In the genomic region with DNA sequence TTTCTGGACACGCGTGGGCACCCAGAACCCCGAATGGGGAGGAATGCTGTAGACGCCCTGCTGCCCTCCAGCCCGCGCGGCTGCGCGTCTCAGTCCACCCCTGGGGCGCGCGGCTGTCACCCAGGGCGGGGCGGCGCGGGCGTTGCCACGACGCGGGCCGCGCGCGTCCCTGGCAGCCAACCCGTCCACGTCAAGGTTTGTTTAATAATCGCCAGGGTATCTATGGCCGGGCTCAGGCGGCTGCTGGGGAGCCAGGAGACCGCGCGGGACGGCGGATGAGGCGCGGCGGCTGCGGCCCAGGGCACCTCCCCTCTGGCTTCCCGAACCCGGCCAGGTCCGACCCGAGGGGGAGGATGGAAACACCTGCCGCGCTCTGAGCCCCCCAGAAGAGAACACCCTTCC, we compare ENCODE assay signal across 8 cellular contexts. TPM values are rescaled to one million over a fixed set of nuclear protein-coding genes. Genes with fewer than 3 reads are reported as not detected.
DNase-seq lines count a peak whose midpoint lies in the region; ATAC-seq, FAIRE-seq and TF ChIP-seq lines count a peak whose summit lies in the region.

A gene with protein sequence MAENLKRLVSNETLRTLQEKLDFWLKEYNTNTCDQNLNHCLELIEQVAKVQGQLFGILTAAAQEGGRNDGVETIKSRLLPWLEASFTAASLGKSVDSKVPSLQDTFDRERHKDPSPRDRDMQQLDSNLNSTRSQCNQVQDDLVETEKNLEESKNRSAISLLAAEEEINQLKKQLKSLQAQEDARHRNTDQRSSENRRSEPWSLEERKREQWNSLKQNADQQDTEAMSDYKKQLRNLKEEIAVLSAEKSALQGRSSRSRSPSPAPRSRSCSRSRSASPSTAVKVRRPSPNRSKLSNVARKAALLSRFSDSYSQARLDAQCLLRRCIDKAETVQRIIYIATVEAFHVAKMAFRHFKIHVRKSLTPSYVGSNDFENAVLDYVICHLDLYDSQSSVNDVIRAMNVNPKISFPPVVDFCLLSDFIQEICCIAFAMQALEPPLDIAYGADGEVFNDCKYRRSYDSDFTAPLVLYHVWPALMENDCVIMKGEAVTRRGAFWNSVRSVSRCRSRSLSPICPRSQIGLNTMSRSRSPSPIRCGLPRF (plus strand): TSS at position 92 of the 402 bp plus-strand sequence. CDS start 401 bp downstream, outside the sequence.

- H3K36me3 Mint-ChIP-seq in activated naive CD4-positive, alpha-beta T cell treated with anti-CD3 and anti-CD28 coated beads for 36 hours (ENCODE audit: low read depth), result no peaks in the 10 kb centered on the region
- no peaks in the 10 kb centered on the region for H3K36me3 Mint-ChIP-seq in activated T-cell treated with anti-CD3 and anti-CD28 coated beads, Interleukin-2, amount 50 U/mL, for 72 hours (ENCODE audit: insufficient read depth in 2 of 2)

- H3K4me3 ChIP-seq in heart left ventricle (peak within 1 kb of the TSS; percentile 39 to 81 (median 64)), rectal smooth muscle tissue (ENCODE audit: low read length) (peak within 1 kb of the TSS; percentile 84)

- no peaks in the 10 kb centered on the region for H3K36me3 ChIP-seq in heart left ventricle
- no peaks in the 10 kb centered on the region for H3K36me3 ChIP-seq in rectal smooth muscle tissue (ENCODE audit: control insufficient read depth, insufficient read depth, low read length)

- H3K4me1 Mint-ChIP-seq in activated naive CD4-positive, alpha-beta T cell treated with anti-CD3 and anti-CD28 coated beads for 36 hours (ENCODE audit: low read depth), result peaks cover 15% of the 10 kb centered on the region
- H3K4me1 Mint-ChIP-seq in activated T-cell treated with anti-CD3 and anti-CD28 coated beads, Interleukin-2, amount 50 U/mL, for 72 hours (ENCODE audit: low read depth), result peaks cover 9% of the 10 kb centered on the region

- peak; percentile 4 for DNase-seq in activated naive CD4-positive, alpha-beta T cell treated with anti-CD3 and anti-CD28 coated beads for 36 hours
- DNase-seq in activated naive CD4-positive, alpha-beta T cell (lab: John Stamatoyannopoulos, UW), result no peak
- peak; percentile 1 to 4 for DNase-seq in activated T-cell treated with anti-CD3 and anti-CD28 coated beads, Interleukin-2, amount 50 U/mL, for 72 hours
- DNase-seq in heart left ventricle (peak; percentile 13 to 55 (median 29)), urothelium cell line (ENCODE audit: low spot score) (no peak), NCI-H1048 (lab: John Stamatoyannopoulos, UW) (no peak)

- H3K27ac Mint-ChIP-seq in activated naive CD4-positive, alpha-beta T cell treated with anti-CD3 and anti-CD28 coated beads for 36 hours, result no peak within 1 kb of the TSS
- H3K27ac Mint-ChIP-seq in activated T-cell treated with anti-CD3 and anti-CD28 coated beads, Interleukin-2, amount 50 U/mL, for 72 hours, result no peak within 1 kb of the TSS

- H3K9me3 Mint-ChIP-seq in activated naive CD4-positive, alpha-beta T cell treated with anti-CD3 and anti-CD28 coated beads for 36 hours, result no peaks in the 10 kb centered on the region
- H3K9me3 Mint-ChIP-seq in activated T-cell treated with anti-CD3 and anti-CD28 coated beads, Interleukin-2, amount 50 U/mL, for 72 hours, result no peaks in the 10 kb centered on the region

- peak within 1 kb of the TSS; percentile 47 for H3K9ac ChIP-seq in rectal smooth muscle tissue (ENCODE audit: low read length)

- intact Hi-C loops in activated naive CD4-positive, alpha-beta T cell treated with anti-CD3 and anti-CD28 coated beads for 36 hours (cut with micrococcal nuclease), result no loop called here
- intact Hi-C loops in heart left ventricle (cut with DNase I), result no loop called here

- TF ChIP-seq POLR2A in heart left ventricle (IDR thresholded peaks at IDR 0.05), result no peak

- FAIRE-seq in urothelium cell line (lab: Jason Lieb, UNC), result no peak

- ATAC-seq in HG02852 (IDR thresholded peaks at IDR 0.05; ENCODE audit: unreplicated experiment), result peak; percentile 49
- peak; percentile 56 to 62 for ATAC-seq in activated T-cell treated with anti-CD3 and anti-CD28 coated beads, Interleukin-2, amount 50 U/mL, for 72 hours (replicated peaks in 1 of 2)
- peak; percentile 35 to 81 (median 62) for ATAC-seq in heart left ventricle

- CTCF ChIA-PET in activated naive CD4-positive, alpha-beta T cell treated with anti-CD3 and anti-CD28 coated beads for 36 hours (lab: Charles Lee), result interaction anchor here (0.7 kb wide), 1 partner anchor 21 kb away, joined by 3 read pairs; no protein-coding TSS in a partner anchor

- peak within 1 kb of the TSS; percentile 61 for H3K4me3 Mint-ChIP-seq in activated naive CD4-positive, alpha-beta T cell treated with anti-CD3 and anti-CD28 coated beads for 36 hours
- peak within 1 kb of the TSS; percentile 72 to 73 for H3K4me3 Mint-ChIP-seq in activated T-cell treated with anti-CD3 and anti-CD28 coated beads, Interleukin-2, amount 50 U/mL, for 72 hours

- WGBS in heart left ventricle, 4 donors, result 0 to 2% (median 1%) methylated on average over 30 to 44 of the region's 44 CpGs

- H3K4me1 ChIP-seq in heart left ventricle (peaks cover 0 to 19% (median 7%) of the 10 kb centered on the region in 12 donors), rectal smooth muscle tissue (ENCODE audit: control insufficient read depth, insufficient read depth, low read length) (no peaks in the 10 kb centered on the region)

- no peaks in the 10 kb centered on the region for H3K9me3 ChIP-seq in heart left ventricle

- TF ChIP-seq CTCF in heart left ventricle (IDR thresholded peaks at IDR 0.05), result no peak

- H3K27ac ChIP-seq in heart left ventricle, result peak within 1 kb of the TSS; percentile 8 to 80 (median 52)
- peak within 1 kb of the TSS; percentile 27 for H3K27ac ChIP-seq in rectal smooth muscle tissue (ENCODE audit: low read depth, low read length)

- peaks cover 70% of the 10 kb centered on the region for H3K27me3 Mint-ChIP-seq in activated naive CD4-positive, alpha-beta T cell treated with anti-CD3 and anti-CD28 coated beads for 36 hours (ENCODE audit: low read depth)
- peaks cover 65% of the 10 kb centered on the region for H3K27me3 Mint-ChIP-seq in activated T-cell treated with anti-CD3 and anti-CD28 coated beads, Interleukin-2, amount 50 U/mL, for 72 hours (ENCODE audit: low read depth)

- H3K27me3 ChIP-seq in heart left ventricle (peaks cover 0 to 58% (median 0%) of the 10 kb centered on the region in 9 donors), rectal smooth muscle tissue (ENCODE audit: control insufficient read depth, insufficient read depth, low read length) (peaks cover 4% of the 10 kb centered on the region)

RNA-seq across cellular contexts. Expression of the gene that starts here (rescaled TPM):
- total RNA-seq in activated naive CD4-positive, alpha-beta T cell treated with anti-CD3 and anti-CD28 coated beads for 36 hours, result under 1 TPM in 1 of 2 experiments, not detected in 1; 0.40 TPM
- total RNA-seq in activated T-cell treated with anti-CD3 and anti-CD28 coated beads, Interleukin-2, amount 50 U/mL, for 72 hours, result under 1 TPM in 1 of 2 donors, not detected in 1; 0.24 TPM
- total RNA-seq in heart left ventricle, result 1 to 10 TPM in 8 of 9 donors, under 1 TPM in 1; 0.74 to 5.7 (median 2.0) TPM
- under 1 TPM; 0.23 to 0.43 TPM for polyA plus RNA-seq in heart left ventricle

Comparison
In these comparisons a context has a peak if more than half of its experiments do, and no peak if none do; other contexts are left out.
1. Peak in DNase-seq in activated naive CD4-positive, alpha-beta T cell treated with anti-CD3 and anti-CD28 coated beads for 36 hours; RNA of the gene not detected or under 1 TPM.
2. Peak in DNase-seq and ATAC-seq in activated T-cell treated with anti-CD3 and anti-CD28 coated beads, Interleukin-2, amount 50 U/mL, for 72 hours; RNA of the gene not detected or under 1 TPM.
3. DNase-seq: peak in heart left ventricle (5 of 5); none in activated naive CD4-positive, alpha-beta T cell (0 of 4), urothelium cell line (single experiment) and NCI-H1048 (single experiment).
4. Peak in every context shown above with its lines, with median percentiles within 50 percentile points of each other: ATAC-seq.